Comparison of ENCODE assay signal across 8 cellular contexts in the genomic region with DNA sequence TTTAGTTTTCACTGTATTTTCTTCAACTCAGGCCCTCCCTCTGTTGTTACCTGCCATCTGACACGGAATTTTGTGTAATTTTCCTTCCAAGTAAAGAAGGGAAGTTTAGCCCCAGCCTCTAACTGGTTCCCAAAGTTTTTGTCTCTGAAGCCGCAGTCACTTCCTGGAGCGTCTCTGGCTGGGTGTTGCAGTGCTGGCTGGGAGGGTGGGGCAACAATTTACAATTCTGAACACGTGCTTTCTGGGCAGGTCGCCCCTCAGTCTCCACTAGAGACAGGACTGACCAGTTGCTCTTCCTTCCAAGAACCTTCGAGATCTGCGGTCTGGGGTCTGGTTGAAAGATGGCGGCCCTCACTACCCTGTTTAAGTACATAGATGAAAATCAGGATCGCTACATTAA. TPM values are rescaled to one million over a fixed set of nuclear protein-coding genes. Genes with fewer than 3 reads are reported as not detected.
DNase-seq lines count a peak whose midpoint lies in the region; ATAC-seq, FAIRE-seq and TF ChIP-seq lines count a peak whose summit lies in the region.

No MANE protein-coding gene starts in this region.

- H3K4me1 ChIP-seq in OCI-LY1 (ENCODE audit: insufficient read depth, low read length, severe bottlenecking): peaks cover 50% of the 10 kb centered on the region

- H4K20me1 ChIP-seq in OCI-LY1 (ENCODE audit: insufficient read depth, low read length): no peaks in the 10 kb centered on the region

- H3K27ac ChIP-seq in OCI-LY1 (ENCODE audit: low read depth, low read length, poor library complexity, severe bottlenecking): peak overlapping the region; percentile 95

- H3K4me2 ChIP-seq in OCI-LY1 (ENCODE audit: low read length): peak overlapping the region; percentile 87

- intact Hi-C loops in cardiac septum (cut with DNase I): loop anchor here (2.0 kb wide), 1 partner anchor 47 kb away; no protein-coding TSS in a partner anchor
- intact Hi-C loops in sciatic nerve (cut with DNase I): no loop called here

- FAIRE-seq in D721Med (lab: Jason Lieb, UNC): no peak

- H2AFZ ChIP-seq in OCI-LY1 (ENCODE audit: low read length): no peak overlapping the region

- peaks cover 8% of the 10 kb centered on the region for H3K27me3 Mint-ChIP-seq in activated naive CD4-positive, alpha-beta T cell treated with anti-CD3 and anti-CD28 coated beads, Interleukin-2, amount 10 ng/mL, durations not matched to agents 7 days and 5 days

- H3K36me3 Mint-ChIP-seq in activated naive CD4-positive, alpha-beta T cell treated with anti-CD3 and anti-CD28 coated beads, Interleukin-2, amount 10 ng/mL, durations not matched to agents 7 days and 5 days: peaks cover 43% of the 10 kb centered on the region

- peak overlapping the region; percentile 67 for H3K9ac ChIP-seq in OCI-LY1 (ENCODE audit: low read length)

- no peaks in the 10 kb centered on the region for H3K9me3 Mint-ChIP-seq in activated naive CD4-positive, alpha-beta T cell treated with anti-CD3 and anti-CD28 coated beads, Interleukin-2, amount 10 ng/mL, durations not matched to agents 7 days and 5 days

- CTCF ChIA-PET in activated naive CD4-positive, alpha-beta T cell treated with anti-CD3 and anti-CD28 coated beads, Interleukin-2, amount 10 ng/mL, durations not matched to agents 7 days and 5 days (lab: Charles Lee): interaction anchor here (0.9 to 1.4 kb wide), 2 partner anchors 52 to 146 kb away, joined by 3 to 4 read pairs; no protein-coding TSS in a partner anchor

- H3K9me2 ChIP-seq in OCI-LY1 (ENCODE audit: low read depth, low read length): no peaks in the 10 kb centered on the region

- peaks cover 34% of the 10 kb centered on the region; the same call in 1 of the 2 replicates for H3K36me3 ChIP-seq in OCI-LY1 (ENCODE audit: insufficient read depth, low read length)

- H3K4me1 Mint-ChIP-seq in activated naive CD4-positive, alpha-beta T cell treated with anti-CD3 and anti-CD28 coated beads, Interleukin-2, amount 10 ng/mL, durations not matched to agents 7 days and 5 days: peaks cover 63% of the 10 kb centered on the region

- peak overlapping the region; percentile 82 for H3K4me3 Mint-ChIP-seq in activated naive CD4-positive, alpha-beta T cell treated with anti-CD3 and anti-CD28 coated beads, Interleukin-2, amount 10 ng/mL, durations not matched to agents 7 days and 5 days

- H3F3A ChIP-seq in OCI-LY1 (ENCODE audit: insufficient read depth, low read length): 0 out of 2 replicates have a peak, but pooled peaks cover 5% of the 10 kb centered on the region

- H3K9me3 ChIP-seq in OCI-LY1 (ENCODE audit: low read length): no peaks in the 10 kb centered on the region

- H3K27ac Mint-ChIP-seq in activated naive CD4-positive, alpha-beta T cell treated with anti-CD3 and anti-CD28 coated beads, Interleukin-2, amount 10 ng/mL, durations not matched to agents 7 days and 5 days: peak overlapping the region; percentile 95

- no peak for TF ChIP-seq CTCF in OCI-LY1 (IDR thresholded peaks at IDR 0.05; ENCODE audit: low read length)
- no peak for TF ChIP-seq CTCF in D721Med (IDR thresholded peaks at IDR 0.05; ENCODE audit: insufficient read depth, missing control alignments)

- H3K27me3 ChIP-seq in OCI-LY1 (ENCODE audit: insufficient read depth, low read length): no peaks in the 10 kb centered on the region

- peak; percentile 45 for ATAC-seq in GM18502 (IDR thresholded peaks at IDR 0.05; ENCODE audit: poor library complexity, unreplicated experiment)
- ATAC-seq in HG02798 (IDR thresholded peaks at IDR 0.05; ENCODE audit: poor library complexity, unreplicated experiment): peak; percentile 33
- ATAC-seq in sciatic nerve: no peak

- peak; percentile 71 for DNase-seq in activated naive CD4-positive, alpha-beta T cell treated with anti-CD3 and anti-CD28 coated beads, Interleukin-2, amount 10 ng/mL, durations not matched to agents 7 days and 5 days
- peak; percentile 93 for DNase-seq in cardiac septum (ENCODE audit: low spot score)
- DNase-seq in sciatic nerve (ENCODE audit: low spot score): peak; percentile 91
- DNase-seq in NCI-H187 (lab: John Stamatoyannopoulos, UW): no peak
- DNase-seq in D721Med (ENCODE audit: insufficient read length, low spot score): no peak

- H3K4me3 ChIP-seq in OCI-LY1 (ENCODE audit: low read depth, low read length, poor library complexity, severe bottlenecking): peak overlapping the region; percentile 87

- H3K79me2 ChIP-seq in OCI-LY1 (ENCODE audit: insufficient read depth, low read length): peaks cover 6% of the 10 kb centered on the region; the same call in 1 of the 2 replicates

RNA-seq across cellular contexts. Expression of a gene that starts 3.5 kb away (rescaled TPM):
- total RNA-seq in cardiac septum: 65.7 TPM
- total RNA-seq in sciatic nerve: 162 TPM

RNA-seq across cellular contexts. Expression of a gene that starts 34.7 kb away (rescaled TPM):
- not detected for total RNA-seq in cardiac septum
- total RNA-seq in sciatic nerve: 0.31 TPM

RNA-seq across cellular contexts. Expression of a gene that starts 42.5 kb away (rescaled TPM):
- 5.9 TPM for total RNA-seq in cardiac septum
- 1.4 TPM for total RNA-seq in sciatic nerve

Comparison
In these comparisons a context has a peak if more than half of its experiments do, and no peak if none do; other contexts are left out.
1. DNase-seq: peak in activated naive CD4-positive, alpha-beta T cell treated with anti-CD3 and anti-CD28 coated beads, Interleukin-2, amount 10 ng/mL, durations not matched to agents 7 days and 5 days (single experiment), cardiac septum (single experiment) and sciatic nerve (single experiment); none in NCI-H187 (0 of 2) and D721Med (single experiment).